Comparison of ENCODE assay signal across 12 cellular contexts in the genomic region with DNA sequence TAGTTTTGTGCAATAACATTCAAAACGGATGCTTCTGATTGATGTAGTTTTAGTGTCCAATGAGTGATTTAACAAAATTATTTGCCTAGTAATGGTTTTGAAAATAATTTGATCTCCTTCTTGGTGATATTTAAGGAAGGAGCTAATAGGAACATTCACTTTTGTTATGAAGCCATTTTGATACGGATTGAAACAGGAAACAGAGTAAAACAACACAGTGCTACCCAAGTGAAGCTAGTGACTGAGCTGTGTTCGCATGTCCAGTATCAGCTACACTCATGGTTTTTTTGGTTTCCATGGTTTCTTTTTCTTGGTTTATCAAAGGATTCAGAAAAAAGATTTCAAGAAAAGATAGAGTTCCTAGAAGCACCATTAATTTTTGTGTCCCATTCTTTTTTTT. TPM values are rescaled to one million over a fixed set of nuclear protein-coding genes. Genes with fewer than 3 reads are reported as not detected.
DNase-seq lines count a peak whose midpoint lies in the region; ATAC-seq and TF ChIP-seq lines count a peak whose summit lies in the region.
"Had no signal": no experiment of that assay in that cellular context is flagged by ENCODE, and none has a peak within 500 bp of the region (broad histone marks: within the 10 kb centered on the region; RNA-seq: fewer than 3 reads in every experiment).

No MANE protein-coding gene starts in this region.

- no peaks in the 10 kb centered on the region for H3K9me2 ChIP-seq in Loucy (replicated peaks; ENCODE audit: low read depth, low read length)

- no peak for DNase-seq in activated CD4-positive, alpha-beta T cell treated with anti-CD3 and anti-CD28 coated beads for 36 hours
- DNase-seq in activated CD4-positive, alpha-beta T cell treated with anti-CD3 and anti-CD28 coated beads for 48 hours, result no peak
- DNase-seq in colonic mucosa (no peak), nucleus accumbens (lab: John Stamatoyannopoulos, UW) (no peak), T-helper 9 cell (no peak)
- no peak for DNase-seq in stimulated activated effector memory CD8-positive, alpha-beta T cell treated with anti-CD3 and anti-CD28 coated beads, Interleukin-12 subunit alpha, Interleukin-12 subunit beta, amount 100 ng/mL, for 72 hours (ENCODE audit: low spot score in 2 of 2)
- DNase-seq: activated CD4-positive, alpha-beta T cell treated with anti-CD3 and anti-CD28 coated beads, Interleukin-2, amount 50 U/mL, for 48 hours; amygdala; Kasumi-1; sigmoid colon had no signal

- peak overlapping the region; percentile 90 for H3K27ac Mint-ChIP-seq in activated CD4-positive, alpha-beta T cell treated with anti-CD3 and anti-CD28 coated beads for 36 hours
- H3K27ac Mint-ChIP-seq in stimulated activated effector memory CD8-positive, alpha-beta T cell treated with anti-CD3 and anti-CD28 coated beads, Interleukin-12 subunit alpha, Interleukin-12 subunit beta, amount 100 ng/mL, for 72 hours, result peak overlapping the region; percentile 81

- no peaks in the 10 kb centered on the region for H3K9me3 ChIP-seq in Loucy (ENCODE audit: insufficient read depth, low read depth, low read length)
- H3K9me3 ChIP-seq in colonic mucosa, result no peaks in the 10 kb centered on the region
- H3K9me3 ChIP-seq: sigmoid colon had no signal

- ATAC-seq in activated CD4-positive, alpha-beta T cell treated with anti-CD3 and anti-CD28 coated beads for 36 hours, result peak; percentile 69
- ATAC-seq in stimulated activated effector memory CD8-positive, alpha-beta T cell treated with anti-CD3 and anti-CD28 coated beads, Interleukin-12 subunit alpha, Interleukin-12 subunit beta, amount 100 ng/mL, for 72 hours, result peak; percentile 71
- no peak for ATAC-seq in GM21717 (IDR thresholded peaks at IDR 0.05; ENCODE audit: unreplicated experiment)

- H3K27ac ChIP-seq in colonic mucosa, result peak overlapping the region; percentile 30

- POLR2A ChIA-PET in activated CD4-positive, alpha-beta T cell treated with anti-CD3 and anti-CD28 coated beads for 36 hours (lab: Charles Lee), result interaction anchor here (0.6 kb wide), 2 partner anchors 27 to 255 kb away, joined by 3 read pairs; a partner anchor contains a TSS

- H3F3A ChIP-seq in Loucy (ENCODE audit: low read depth), result peaks cover 21% of the 10 kb centered on the region

- H3K27me3 ChIP-seq in Loucy (ENCODE audit: insufficient read depth, low read length, poor library complexity, severe bottlenecking) (no peaks in the 10 kb centered on the region), colonic mucosa (no peaks in the 10 kb centered on the region)
- H3K27me3 ChIP-seq: sigmoid colon had no signal

- TF ChIP-seq CTCF in Loucy (conservative IDR thresholded peaks at IDR 0.05; ENCODE audit: low read length) (no peak), colonic mucosa (IDR thresholded peaks at IDR 0.05) (no peak)

- H3K36me3 ChIP-seq in Loucy (ENCODE audit: insufficient read depth, low read length) (peaks cover 3% of the 10 kb centered on the region), colonic mucosa (no peaks in the 10 kb centered on the region)

- H3K4me3 ChIP-seq in Loucy (ENCODE audit: low read length, poor library complexity, severe bottlenecking) (peak overlapping the region; percentile 60), colonic mucosa (no peak overlapping the region)
- H3K4me3 ChIP-seq: sigmoid colon had no signal

- H3K4me1 Mint-ChIP-seq in activated CD4-positive, alpha-beta T cell treated with anti-CD3 and anti-CD28 coated beads for 36 hours, result peaks cover 67% of the 10 kb centered on the region
- peaks cover 48% of the 10 kb centered on the region for H3K4me1 Mint-ChIP-seq in stimulated activated effector memory CD8-positive, alpha-beta T cell treated with anti-CD3 and anti-CD28 coated beads, Interleukin-12 subunit alpha, Interleukin-12 subunit beta, amount 100 ng/mL, for 72 hours

- no peaks in the 10 kb centered on the region for H3K79me2 ChIP-seq in Loucy (ENCODE audit: insufficient read depth, low read length)

- peaks cover 55% of the 10 kb centered on the region for H3K4me1 ChIP-seq in Loucy (ENCODE audit: insufficient read depth, low read length, poor library complexity, severe bottlenecking)
- H3K4me1 ChIP-seq in colonic mucosa, result no peaks in the 10 kb centered on the region
- H3K4me1 ChIP-seq: sigmoid colon had no signal

- no peaks in the 10 kb centered on the region for H3K9me3 Mint-ChIP-seq in activated CD4-positive, alpha-beta T cell treated with anti-CD3 and anti-CD28 coated beads for 36 hours (ENCODE audit: low read depth)
- H3K9me3 Mint-ChIP-seq in stimulated activated effector memory CD8-positive, alpha-beta T cell treated with anti-CD3 and anti-CD28 coated beads, Interleukin-12 subunit alpha, Interleukin-12 subunit beta, amount 100 ng/mL, for 72 hours, result no peaks in the 10 kb centered on the region

- H2AFZ ChIP-seq in Loucy (ENCODE audit: low read length), result no peak overlapping the region; the same call in 1 of the 2 replicates

- H3K9ac ChIP-seq in Loucy (ENCODE audit: low read depth, low read length, poor library complexity, severe bottlenecking) (peak overlapping the region; percentile 15), colonic mucosa (ENCODE audit: low read depth in 2 of 2, low read length in 2 of 2) (no peak overlapping the region)

- H3K27me3 Mint-ChIP-seq in activated CD4-positive, alpha-beta T cell treated with anti-CD3 and anti-CD28 coated beads for 36 hours, result no peaks in the 10 kb centered on the region

- CTCF ChIA-PET in activated CD4-positive, alpha-beta T cell treated with anti-CD3 and anti-CD28 coated beads for 36 hours (lab: Charles Lee), result interaction anchor here (0.8 to 1.9 kb wide), 7 partner anchors 22 to 148 kb away, joined by 3 to 9 read pairs (median 4); no protein-coding TSS in a partner anchor

- H3K4me3 Mint-ChIP-seq in activated CD4-positive, alpha-beta T cell treated with anti-CD3 and anti-CD28 coated beads for 36 hours, result no peak overlapping the region
- H3K4me3 Mint-ChIP-seq in stimulated activated effector memory CD8-positive, alpha-beta T cell treated with anti-CD3 and anti-CD28 coated beads, Interleukin-12 subunit alpha, Interleukin-12 subunit beta, amount 100 ng/mL, for 72 hours, result peak overlapping the region; percentile 57

- intact Hi-C loops in activated CD4-positive, alpha-beta T cell treated with anti-CD3 and anti-CD28 coated beads for 36 hours (cut with DNase I, micrococcal nuclease), result no loop called here
- intact Hi-C loops in colonic mucosa (cut with DNase I), result no loop called here

- no peaks in the 10 kb centered on the region for H4K20me1 ChIP-seq in Loucy (ENCODE audit: insufficient read depth, low read length, poor library complexity, severe bottlenecking)

- H3K36me3 Mint-ChIP-seq in activated CD4-positive, alpha-beta T cell treated with anti-CD3 and anti-CD28 coated beads for 36 hours (ENCODE audit: low read depth), result peaks cover 28% of the 10 kb centered on the region
- no peaks in the 10 kb centered on the region for H3K36me3 Mint-ChIP-seq in stimulated activated effector memory CD8-positive, alpha-beta T cell treated with anti-CD3 and anti-CD28 coated beads, Interleukin-12 subunit alpha, Interleukin-12 subunit beta, amount 100 ng/mL, for 72 hours

- H3K4me2 ChIP-seq in Loucy (ENCODE audit: low read depth, low read length, poor library complexity, severe bottlenecking), result peak overlapping the region; percentile 78

RNA-seq across cellular contexts. Expression of a gene that starts 40.1 kb away (rescaled TPM):
- 10 to 100 TPM; 13.2 TPM for total RNA-seq in activated CD4-positive, alpha-beta T cell treated with anti-CD3 and anti-CD28 coated beads for 36 hours
- 10 to 100 TPM in 1 of 2 donors, 1 to 10 TPM in 1; 5.4 to 30.8 TPM for total RNA-seq in colonic mucosa

RNA-seq across cellular contexts. Expression of a gene that starts 42.0 kb away (rescaled TPM):
- 10 to 100 TPM; 18.5 to 20.6 TPM for total RNA-seq in activated CD4-positive, alpha-beta T cell treated with anti-CD3 and anti-CD28 coated beads for 36 hours
- total RNA-seq in colonic mucosa, result 10 to 100 TPM; 30.3 to 30.6 TPM
